ENCODE assay signal across 1 cellular context in the genomic region with DNA sequence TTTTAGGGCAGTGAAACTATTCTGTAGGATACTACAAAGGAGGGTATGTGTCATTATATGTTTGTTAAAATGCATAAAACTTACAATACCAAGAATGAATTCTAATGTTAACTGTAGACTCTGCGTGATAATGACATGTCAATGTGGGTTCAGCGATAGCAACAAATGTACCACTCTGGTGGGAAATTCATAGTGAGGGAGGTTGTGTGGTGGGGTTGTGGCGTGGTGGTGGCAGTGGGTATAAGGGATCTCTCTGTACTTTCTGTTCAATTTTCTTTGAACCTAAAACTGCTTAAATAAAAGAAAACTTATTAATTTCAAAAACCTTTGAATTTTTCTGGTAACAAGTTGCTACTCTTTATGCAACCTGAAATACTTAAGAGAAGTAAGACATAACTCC.
TF ChIP-seq lines count a peak whose summit lies in the region.

No MANE protein-coding gene starts in this region.

TF ChIP-seq in neural cell, 6 proteins besides CTCF, POLR2A, EP300 and RAD21 (continued from another document):
- no peak for TF ChIP-seq EZH2 (IDR thresholded peaks at IDR 0.05; ENCODE audit: borderline replicate concordance, insufficient read depth, low read length, poor library complexity, severe bottlenecking)
- TF ChIP-seq MXI1 (conservative IDR thresholded peaks at IDR 0.05; ENCODE audit: poor library complexity, severe bottlenecking): no peak
